Comparison of ENCODE assay signal across 8 cellular contexts in genomic region chr12:56157201-56158028, GRCh38. TPM values are rescaled to one million over a fixed set of nuclear protein-coding genes. Genes with fewer than 3 reads are reported as not detected.
A peak's percentile ranks its signal among the peaks of the same experiment; 100 is the strongest.
DNase-seq lines count a peak whose midpoint lies in the region; ATAC-seq and TF ChIP-seq lines count a peak whose summit lies in the region.

No MANE protein-coding gene starts in this region.

- H3K27ac Mint-ChIP-seq in WTC11, result peak overlapping the region; percentile 99

- H3K9me3 ChIP-seq in spleen, result no peaks in the 10 kb centered on the region

- POLR2A ChIA-PET in AG04449 (lab: Yijun Ruan, JAX) (interaction anchor here (0.8 to 2.8 kb wide), 10 partner anchors 29 to 161 kb away, joined by 3 to 23 read pairs (median 5); partner anchors contain the start of genes ESYT1, RNF41, RPL41 and SMARCC2), WTC11 (lab: Charles Lee) (interaction anchor here (0.7 to 7.2 kb wide), 12 partner anchors 29 to 979 kb away, joined by 3 to 104 read pairs (median 6); partner anchors contain the start of genes ERBB3, ESYT1, RAB5B and RNF41)

- peaks cover 43% of the 10 kb centered on the region for H3K4me1 Mint-ChIP-seq in WTC11

- TF ChIP-seq POLR2A in spleen (IDR thresholded peaks at IDR 0.05), result peak in 1 of 3 donors; percentile 58

- H3K4me3 ChIP-seq in AG04449 (ENCODE audit: low read depth, low read length) (peak overlapping the region; percentile 99), spleen (peak overlapping the region; percentile 66 to 88 (median 71))

- ATAC-seq in GM18867 (IDR thresholded peaks at IDR 0.05; ENCODE audit: unreplicated experiment) (peak; percentile 31), HG03135 (IDR thresholded peaks at IDR 0.05; ENCODE audit: unreplicated experiment) (peak; percentile 27), WTC11 (peak; percentile 24)

- no peaks in the 10 kb centered on the region for H3K27me3 ChIP-seq in spleen (replicated peaks in 1 of 7)

- intact Hi-C loops in spleen (cut with DNase I; ENCODE audit: low total_unique reads), result no loop called here

- peaks cover 43% of the 10 kb centered on the region for H3K36me3 Mint-ChIP-seq in WTC11

- H3K27me3 Mint-ChIP-seq in WTC11 (ENCODE audit: low read depth), result no peaks in the 10 kb centered on the region

- TF ChIP-seq CTCF in AG04449 (IDR thresholded peaks at IDR 0.05; ENCODE audit: insufficient read depth, low read length, missing control alignments) (peak; percentile 75), WTC11 (IDR thresholded peaks at IDR 0.05) (no peak; the same call in 1 of the 2 replicates), spleen (IDR thresholded peaks at IDR 0.05 in 8 of 11, conservative IDR thresholded peaks at IDR 0.05 in 3 of 11) (peak; percentile 57 to 81 (median 73))

- no peaks in the 10 kb centered on the region for H3K9me3 Mint-ChIP-seq in WTC11

- H3K4me3 Mint-ChIP-seq in WTC11, result peak overlapping the region; percentile 96

- CTCF ChIA-PET in AG04449 (lab: Yijun Ruan, JAX), result interaction anchor here (1.0 to 4.2 kb wide), 3 partner anchors 31 to 39 kb away, joined by 7 to 35 read pairs (median 10); partner anchors contain the start of gene ZC3H10
- CTCF ChIA-PET in WTC11 (lab: Charles Lee), result interaction anchor here (0.6 to 2.2 kb wide), 5 partner anchors 30 to 65 kb away, joined by 3 to 11 read pairs (median 5); partner anchors contain the start of genes ESYT1, RNF41 and SMARCC2

- DNase-seq in AG04449 (ENCODE audit: low read depth, low spot score) (peak; percentile 34), NCI-H2196 treated with DMSO at 0.1 percent for 48 hours (lab: John Stamatoyannopoulos, UW; ENCODE audit: unreplicated experiment) (peak; percentile 84), WTC11 (ENCODE audit: low spot score) (peak; percentile 79), caudate nucleus (lab: John Stamatoyannopoulos, UW) (peak in 51 of 61 donors; percentile 13 to 84 (median 69)), islet precursor cell (peak; percentile 97), spleen (peak; percentile 88)

- peaks cover 0 to 31% (median 29%) of the 10 kb centered on the region in 6 donors for H3K36me3 ChIP-seq in spleen

- peaks cover 22 to 75% (median 62%) of the 10 kb centered on the region in 6 donors for H3K4me1 ChIP-seq in spleen

- 5 to 8% (median 6%) methylated on average over 43 to 45 of the region's 45 CpGs for WGBS in spleen, 5 donors

- H3K27ac ChIP-seq in caudate nucleus (ENCODE audit: low read depth, low read length) (peak overlapping the region; percentile 94), spleen (peak overlapping the region; percentile 87 to 99 (median 95))

TF ChIP-seq in WTC11, 78 proteins besides CTCF, POLR2A, EP300 and RAD21:
- TF ChIP-seq ERG (CRISPR knock-in tag; IDR thresholded peaks at IDR 0.05) (peak; percentile 66; the same call in 1 of the 2 replicates), RORB (CRISPR knock-in tag; IDR thresholded peaks at IDR 0.05) (no peak), ZNF416 (CRISPR knock-in tag; IDR thresholded peaks at IDR 0.05) (peak; percentile 34; the same call in 1 of the 2 replicates), ETV6 (CRISPR knock-in tag; IDR thresholded peaks at IDR 0.05) (0 out of 2 replicates have a peak, but pooled peaks have one; percentile 25), SMAD3 (CRISPR knock-in tag; IDR thresholded peaks at IDR 0.05; ENCODE audit: borderline replicate concordance) (0 out of 2 replicates have a peak, but pooled peaks have one; percentile 12), CREB1 (CRISPR knock-in tag; IDR thresholded peaks at IDR 0.05) (0 out of 2 replicates have a peak, but pooled peaks have one; percentile 18), E2F4 (CRISPR knock-in tag; IDR thresholded peaks at IDR 0.05; ENCODE audit: borderline replicate concordance, low read depth) (0 out of 2 replicates have a peak, but pooled peaks have one; percentile 32), ELF4 (CRISPR knock-in tag; IDR thresholded peaks at IDR 0.05; ENCODE audit: low read depth) (no peak), NR3C1 (CRISPR knock-in tag; conservative IDR thresholded peaks at IDR 0.05; ENCODE audit: low read depth) (no peak), ZNF138 (CRISPR knock-in tag; conservative IDR thresholded peaks at IDR 0.05) (no peak), MAX (CRISPR knock-in tag; IDR thresholded peaks at IDR 0.05) (peak; percentile 70), ZNF121 (CRISPR knock-in tag; IDR thresholded peaks at IDR 0.05) (peak; percentile 62)

RNA-seq across cellular contexts. Expression of gene MYL6, which starts 0.7 kb away (rescaled TPM):
- 835 to 932 TPM (median 844 TPM) in 3 replicates for total RNA-seq in WTC11 (2021)
- 1,000 to 10,000 TPM; 1,063 to 1,656 (median 1,218) TPM for total RNA-seq in spleen
- 1,000 to 10,000 TPM; 1,480 to 3,098 (median 2,131) TPM for polyA plus RNA-seq in spleen

RNA-seq across cellular contexts. Expression of gene MYL6B, which starts 5.0 kb away (rescaled TPM):
- total RNA-seq in WTC11 (2021), result 171 to 180 TPM (median 173 TPM) in 3 replicates
- total RNA-seq in spleen, result 100 to 1,000 TPM in 1 of 7 donors, 10 to 100 TPM in 6; 17.1 to 101 (median 35.7) TPM
- 10 to 100 TPM; 50.1 to 69.1 (median 57.0) TPM for polyA plus RNA-seq in spleen

RNA-seq across cellular contexts. Expression of gene ESYT1, which starts 29.3 kb away (rescaled TPM):
- 77.7 to 80.8 TPM (median 80.1 TPM) in 3 replicates for total RNA-seq in WTC11 (2021)
- 100 to 1,000 TPM in 6 of 7 donors, 10 to 100 TPM in 1; 89.0 to 112 (median 107) TPM for total RNA-seq in spleen
- polyA plus RNA-seq in spleen, result 10 to 100 TPM; 20.2 to 39.8 (median 33.2) TPM

RNA-seq across cellular contexts. Expression of gene SMARCC2, which starts 31.9 kb away (rescaled TPM):
- 72.8 to 77.9 TPM (median 76.8 TPM) in 3 replicates for total RNA-seq in WTC11 (2021)
- 100 to 1,000 TPM in 4 of 7 donors, 10 to 100 TPM in 3; 73.7 to 121 (median 101) TPM for total RNA-seq in spleen
- 10 to 100 TPM in 1 of 3 donors, 1 to 10 TPM in 2; 8.5 to 24.7 (median 9.4) TPM for polyA plus RNA-seq in spleen

RNA-seq across cellular contexts. Expression of gene ZC3H10, which starts 39.3 kb away (rescaled TPM):
- total RNA-seq in WTC11 (2021), result 11.3 to 13.6 TPM (median 13.1 TPM) in 3 replicates
- 10 to 100 TPM in 4 of 7 donors, 1 to 10 TPM in 3; 7.4 to 13.6 (median 10.5) TPM for total RNA-seq in spleen
- polyA plus RNA-seq in spleen, result 1 to 10 TPM; 1.5 to 4.0 (median 2.5) TPM

Comparison
In these comparisons a context has a peak if more than half of its experiments do, and no peak if none do; other contexts are left out.
1. Peak in every context shown above with its lines: DNase-seq, ATAC-seq, H3K4me3 ChIP-seq and H3K27ac ChIP-seq.
2. DNase-seq: peak in every context shown above with its lines; median percentile 97 in islet precursor cell; 88 in spleen; 84 in NCI-H2196 treated with DMSO at 0.1 percent for 48 hours; 79 in WTC11; 69 in caudate nucleus; 34 in AG04449.